Comparison of ENCODE assay signal across 22 cellular contexts in the genomic region with DNA sequence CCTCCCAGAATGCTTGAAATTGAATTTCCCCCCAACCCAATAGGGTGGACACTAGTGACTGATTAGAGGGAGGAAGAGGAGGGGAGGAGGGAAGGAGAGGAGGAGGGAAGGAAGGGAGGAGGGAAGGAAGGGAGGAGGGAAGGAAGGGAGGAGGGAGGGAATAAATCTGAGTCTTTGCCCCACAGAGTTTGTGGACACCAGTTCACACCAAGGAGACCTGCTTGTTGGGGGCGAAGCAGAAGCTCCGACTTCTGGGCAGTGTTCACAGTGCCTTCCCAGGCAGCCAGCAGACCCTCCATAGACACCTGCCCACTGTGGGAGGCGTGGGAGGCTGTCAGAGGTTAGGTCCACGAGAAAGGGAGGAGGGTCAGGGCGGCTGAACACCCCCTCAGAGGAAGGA.
"Had no signal": no experiment of that assay in that cellular context is flagged by ENCODE, and none has a peak within 500 bp of the region (broad histone marks: within the 10 kb centered on the region; RNA-seq: fewer than 3 reads in every experiment).

No MANE protein-coding gene starts in this region.

- H3K36me3 ChIP-seq: MG63 had no signal

- DNase-seq: Karpas-422, KG1, MG63, NCI-H1092, NCI-H1105 treated with DMSO at 0.1 percent for 48 hours, NCI-H1417 treated with DMSO at 0.1 percent for 48 hours, NCI-H146, NCI-H1694 treated with DMSO at 0.1 percent for 48 hours, NCI-H1930, NCI-H2081, NCI-H2107, NCI-H2227 treated with DMSO at 0.1 percent for 48 hours, NCI-H510A, NCI-H524 treated with DMSO at 0.1 percent for 48 hours, NCI-H69, NCI-H774, PC-3, SHP77, SK-N-SH, SW 1271 had no signal

- H3K4me3 ChIP-seq: MG63 had no signal

- H3K9me3 ChIP-seq: MG63, SK-N-SH had no signal

- ATAC-seq: Panc1, PC-3 had no signal

- H3K9ac ChIP-seq: SK-N-SH had no signal

- H3K27me3 ChIP-seq: MG63 had no signal

- H3K27ac ChIP-seq: RWPE1 had no signal

- H3K4me2 ChIP-seq: SK-N-SH had no signal
